ENCODE assay signal across 10 cellular contexts in genomic region chr11:33891714-33892327, GRCh38. TPM values are rescaled to one million over a fixed set of nuclear protein-coding genes. Genes with fewer than 3 reads are reported as not detected.
DNase-seq lines count a peak whose midpoint lies in the region; ATAC-seq and TF ChIP-seq lines count a peak whose summit lies in the region.
"Had no signal": no experiment of that assay in that cellular context is flagged by ENCODE, and none has a peak within 500 bp of the region (broad histone marks: within the 10 kb centered on the region; RNA-seq: fewer than 3 reads in every experiment).

Gene LMO2, minus strand, starts transcription at chr11:33892076. Its CDS starts 22,360 bp downstream, at chr11:33869716.

- no peaks in the 10 kb centered on the region for H3K9me3 ChIP-seq in adrenal gland (replicated peaks in 1 of 3)
- no peaks in the 10 kb centered on the region for H3K9me3 ChIP-seq in neural cell (ENCODE audit: low read length)
- no peaks in the 10 kb centered on the region for H3K9me3 ChIP-seq in CD4-positive, alpha-beta memory T cell (ENCODE audit: control insufficient read depth in 1 of 2, low read length in 2 of 2)
- H3K9me3 ChIP-seq in esophagus squamous epithelium: no peaks in the 10 kb centered on the region
- H3K9me3 ChIP-seq: heart left ventricle had no signal

- DNase-seq in GDM1 (lab: John Stamatoyannopoulos, UW) (peak; percentile 74), NCI-H1417 treated with DMSO at 0.1 percent for 48 hours (lab: John Stamatoyannopoulos, UW) (peak; percentile 92), adrenal gland (no peak), esophagus squamous epithelium (lab: John Stamatoyannopoulos, UW) (no peak)
- DNase-seq in CD4-positive, alpha-beta memory T cell: no peak
- DNase-seq in activated CD8-positive, alpha-beta memory T cell treated with anti-CD3 and anti-CD28 coated beads for 24 hours: no peak

- H3K27ac Mint-ChIP-seq in CD4-positive, alpha-beta memory T cell: no peak within 1 kb of the TSS
- H3K27ac Mint-ChIP-seq: T-helper 1 cell treated with Interleukin-12 subunit alpha and Interleukin-12 subunit beta and Interleukin-4 antibody, amounts not matched to agents 30 μg/mL and 1 μg/mL, for 36 hours had no signal

- intact Hi-C loops in adrenal gland (cut with DNase I): no loop called here
- intact Hi-C loops in CD4-positive, alpha-beta memory T cell (cut with micrococcal nuclease): no loop called here
- intact Hi-C loops in esophagus squamous epithelium (cut with DNase I): no loop called here

- TF ChIP-seq EP300 in neural cell (conservative IDR thresholded peaks at IDR 0.05; ENCODE audit: poor library complexity, severe bottlenecking): no peak

- CTCF ChIA-PET in CD4-positive, alpha-beta memory T cell (lab: Charles Lee; ENCODE audit: partially characterized antibody): interaction anchor here (0.9 kb wide), 1 partner anchor 24 kb away, joined by 4 read pairs; no protein-coding TSS in a partner anchor

- no peak for TF ChIP-seq RAD21 in neural cell (conservative IDR thresholded peaks at IDR 0.05)

- no peak within 1 kb of the TSS for H2AFZ ChIP-seq in neural cell (ENCODE audit: low read depth, low read length)

- H3K79me2 ChIP-seq in neural cell (replicated peaks; ENCODE audit: insufficient read depth, low read length): no peaks in the 10 kb centered on the region

- H3K27ac ChIP-seq in adrenal gland: peak within 1 kb of the TSS in 1 of 5 donors; percentile 10
- no peak within 1 kb of the TSS for H3K27ac ChIP-seq in neural cell (ENCODE audit: low read length)
- H3K27ac ChIP-seq in CD4-positive, alpha-beta memory T cell (ENCODE audit: low read depth, low read length): no peak within 1 kb of the TSS
- H3K27ac ChIP-seq in esophagus squamous epithelium: peak within 1 kb of the TSS in 1 of 4 donors; percentile 21

- peaks cover 0 to 6% (median 0%) of the 10 kb centered on the region in 8 donors for H3K9me3 Mint-ChIP-seq in CD4-positive, alpha-beta memory T cell
- H3K9me3 Mint-ChIP-seq: T-helper 1 cell treated with Interleukin-12 subunit alpha and Interleukin-12 subunit beta and Interleukin-4 antibody, amounts not matched to agents 30 μg/mL and 1 μg/mL, for 36 hours had no signal

- H3K27me3 ChIP-seq in adrenal gland: no peaks in the 10 kb centered on the region
- H3K27me3 ChIP-seq in neural cell (ENCODE audit: insufficient read depth, low read depth, low read length): no peaks in the 10 kb centered on the region
- no peaks in the 10 kb centered on the region for H3K27me3 ChIP-seq in CD4-positive, alpha-beta memory T cell (ENCODE audit: insufficient read depth, low read length)
- H3K27me3 ChIP-seq in esophagus squamous epithelium: peaks cover 0 to 4% (median 0%) of the 10 kb centered on the region in 4 donors
- H3K27me3 ChIP-seq: heart left ventricle had no signal

- H4K20me1 ChIP-seq in neural cell (ENCODE audit: insufficient read depth): no peaks in the 10 kb centered on the region

- no peak within 1 kb of the TSS for H3K4me2 ChIP-seq in neural cell (ENCODE audit: low read length)

- ATAC-seq in HG02571 (IDR thresholded peaks at IDR 0.05; ENCODE audit: unreplicated experiment): no peak

- H3K36me3 Mint-ChIP-seq in CD4-positive, alpha-beta memory T cell: no peaks in the 10 kb centered on the region

- peaks cover 3 to 10% of the 10 kb centered on the region in 2 donors for H3K4me1 ChIP-seq in adrenal gland (replicated peaks in 1 of 2)
- H3K4me1 ChIP-seq in CD4-positive, alpha-beta memory T cell (ENCODE audit: insufficient read depth, low read length): peaks cover 25% of the 10 kb centered on the region
- peaks cover 0 to 20% (median 11%) of the 10 kb centered on the region in 3 donors for H3K4me1 ChIP-seq in esophagus squamous epithelium

- no peak for TF ChIP-seq POLR2A in adrenal gland (IDR thresholded peaks at IDR 0.05)
- TF ChIP-seq POLR2A in esophagus squamous epithelium (IDR thresholded peaks at IDR 0.05): no peak

- H3K4me3 Mint-ChIP-seq in CD4-positive, alpha-beta memory T cell: peak within 1 kb of the TSS in 4 of 8 donors; percentile 81 to 92 (median 89)
- H3K4me3 Mint-ChIP-seq: T-helper 1 cell treated with Interleukin-12 subunit alpha and Interleukin-12 subunit beta and Interleukin-4 antibody, amounts not matched to agents 30 μg/mL and 1 μg/mL, for 36 hours had no signal

- H3K9me2 ChIP-seq in neural cell (ENCODE audit: insufficient read depth, low read length): no peaks in the 10 kb centered on the region

- H3F3A ChIP-seq in neural cell (ENCODE audit: insufficient read depth, low read length, poor library complexity, severe bottlenecking): no peaks in the 10 kb centered on the region

- WGBS in adrenal gland, 4 donors: 60 to 75% (median 72%) methylated on average over 9 of the region's 9 CpGs
- 50 to 67% methylated on average over 8 to 9 of the region's 9 CpGs for WGBS in esophagus squamous epithelium, 2 donors

- TF ChIP-seq CTCF in adrenal gland (IDR thresholded peaks at IDR 0.05) (no peak), neural cell (IDR thresholded peaks at IDR 0.05; ENCODE audit: poor library complexity, severe bottlenecking) (no peak), esophagus squamous epithelium (IDR thresholded peaks at IDR 0.05) (no peak)

- H3K36me3 ChIP-seq in adrenal gland (replicated peaks in 1 of 2): no peaks in the 10 kb centered on the region
- H3K36me3 ChIP-seq in neural cell (ENCODE audit: insufficient read depth, low read length): no peaks in the 10 kb centered on the region
- H3K36me3 ChIP-seq in CD4-positive, alpha-beta memory T cell (ENCODE audit: insufficient read depth, low read length): no peaks in the 10 kb centered on the region
- no peaks in the 10 kb centered on the region for H3K36me3 ChIP-seq in esophagus squamous epithelium
- H3K36me3 ChIP-seq: heart left ventricle had no signal

- no peak within 1 kb of the TSS for H3K9ac ChIP-seq in neural cell (ENCODE audit: low read length)

- peaks cover 17 to 67% of the 10 kb centered on the region in 2 donors for H3K27me3 Mint-ChIP-seq in CD4-positive, alpha-beta memory T cell

- H3K4me1 Mint-ChIP-seq in CD4-positive, alpha-beta memory T cell: peaks cover 18 to 32% (median 25%) of the 10 kb centered on the region in 4 donors

- POLR2A ChIA-PET in CD4-positive, alpha-beta memory T cell (lab: Charles Lee; ENCODE audit: partially characterized antibody): no interaction called here

- no peak within 1 kb of the TSS for H3K4me3 ChIP-seq in adrenal gland
- no peak within 1 kb of the TSS for H3K4me3 ChIP-seq in neural cell (ENCODE audit: low read length)
- no peak within 1 kb of the TSS for H3K4me3 ChIP-seq in CD4-positive, alpha-beta memory T cell (ENCODE audit: low read length in 2 of 2)
- H3K4me3 ChIP-seq in esophagus squamous epithelium: no peak within 1 kb of the TSS
- H3K4me3 ChIP-seq: heart left ventricle had no signal

TF ChIP-seq in neural cell, 6 proteins besides CTCF, POLR2A, EP300 and RAD21:
- no peak for TF ChIP-seq MXI1 (conservative IDR thresholded peaks at IDR 0.05; ENCODE audit: poor library complexity, severe bottlenecking)
- no peak for TF ChIP-seq SMC3 (conservative IDR thresholded peaks at IDR 0.05; ENCODE audit: poor library complexity)
- TF ChIP-seq EZH2 (IDR thresholded peaks at IDR 0.05; ENCODE audit: borderline replicate concordance, insufficient read depth, low read length, poor library complexity, severe bottlenecking): no peak
- TF ChIP-seq TAF1 (IDR thresholded peaks at IDR 0.05; ENCODE audit: low read depth): no peak
- TF ChIP-seq REST (IDR thresholded peaks at IDR 0.05; ENCODE audit: borderline replicate concordance): no peak
- TF ChIP-seq POLR2AphosphoS5 (IDR thresholded peaks at IDR 0.05): no peak
TF ChIP-seq in neural cell: peak in this region for 0.

RNA-seq across cellular contexts. Expression of gene LMO2, which starts in this region (rescaled TPM):
- total RNA-seq in adrenal gland (10 to 100 TPM; 12.4 to 32.9 (median 27.4) TPM), esophagus squamous epithelium (10 to 100 TPM in 2 of 4 donors, 1 to 10 TPM in 2; 7.0 to 18.9 (median 13.3) TPM)
- polyA plus RNA-seq in adrenal gland (10 to 100 TPM; 14.4 to 38.1 (median 32.7) TPM), neural cell (33.2 and 34.5 TPM in 2 replicates)
- polyA minus RNA-seq in neural cell: 16.8 and 22.3 TPM in 2 replicates
- total RNA-seq in CD4-positive, alpha-beta memory T cell: under 1 TPM; 0.47 to 0.58 TPM
- under 1 TPM in 1 of 2 donors, not detected in 1; 0.16 TPM for polyA plus RNA-seq in CD4-positive, alpha-beta memory T cell

Comparison
In these comparisons a context has a peak if more than half of its experiments do, and no peak if none do; other contexts are left out.
1. RNA of gene LMO2 (total RNA-seq): 12.4 to 32.9 TPM in adrenal gland and 7.0 to 18.9 TPM in esophagus squamous epithelium; 0.47 to 0.58 TPM in CD4-positive, alpha-beta memory T cell; every median in the first group is over 4 times any median in the second.
2. RNA of gene LMO2 (polyA plus RNA-seq): 33.2 to 34.5 TPM in neural cell and 14.4 to 38.1 TPM in adrenal gland; 0.16 TPM in CD4-positive, alpha-beta memory T cell; every median in the first group is over 10 times any median in the second.
3. DNase-seq: peak in GDM1 (single experiment) and NCI-H1417 treated with DMSO at 0.1 percent for 48 hours (single experiment); none in adrenal gland (0 of 7), CD4-positive, alpha-beta memory T cell (0 of 5), esophagus squamous epithelium (single experiment) and activated CD8-positive, alpha-beta memory T cell treated with anti-CD3 and anti-CD28 coated beads for 24 hours (single experiment).